1 cellular context compared by ENCODE assay signal in genomic region chr20:25503946-25504345, GRCh38.
TF ChIP-seq lines count a peak whose summit lies in the region.

No MANE protein-coding gene starts in this region.

TF ChIP-seq in K562, 482 proteins besides CTCF, POLR2A, EP300 and RAD21:
- TF ChIP-seq TAF1 (IDR thresholded peaks at IDR 0.05; ENCODE audit: control insufficient read depth, extremely low read depth, insufficient read depth, low read length, severe bottlenecking) (no peak), EWSR1 (IDR thresholded peaks at IDR 0.05; ENCODE audit: borderline replicate concordance, low read depth, partially characterized antibody) (no peak), NONO (IDR thresholded peaks at IDR 0.05; ENCODE audit: low read depth in 2 of 2, low read length in 1 of 2) (no peak), BACH1 (tag; IDR thresholded peaks at IDR 0.05) (no peak), FIP1L1 (IDR thresholded peaks at IDR 0.05; ENCODE audit: low read depth, low read length, poor library complexity, severe bottlenecking) (no peak), HSF4 (CRISPR knock-in tag; IDR thresholded peaks at IDR 0.05; ENCODE audit: borderline replicate concordance) (no peak), UBTF (IDR thresholded peaks at IDR 0.05; ENCODE audit: borderline replicate concordance in 1 of 2, low read depth in 2 of 2, low read length in 2 of 2) (no peak), NELFE (IDR thresholded peaks at IDR 0.05; ENCODE audit: insufficient read depth, insufficient read length) (no peak), HIVEP1 (CRISPR knock-in tag; IDR thresholded peaks at IDR 0.05) (no peak), KLF10 (CRISPR knock-in tag; IDR thresholded peaks at IDR 0.05) (no peak), MTA3 (IDR thresholded peaks at IDR 0.05; ENCODE audit: borderline replicate concordance) (no peak), ZNF766 (CRISPR knock-in tag; conservative IDR thresholded peaks at IDR 0.05) (no peak), TAF15 (IDR thresholded peaks at IDR 0.05; ENCODE audit: low read depth, low read length) (no peak), NCOA4 (IDR thresholded peaks at IDR 0.05; ENCODE audit: partially characterized antibody) (no peak)
